34 cellular contexts compared by ENCODE assay signal in the genomic region with DNA sequence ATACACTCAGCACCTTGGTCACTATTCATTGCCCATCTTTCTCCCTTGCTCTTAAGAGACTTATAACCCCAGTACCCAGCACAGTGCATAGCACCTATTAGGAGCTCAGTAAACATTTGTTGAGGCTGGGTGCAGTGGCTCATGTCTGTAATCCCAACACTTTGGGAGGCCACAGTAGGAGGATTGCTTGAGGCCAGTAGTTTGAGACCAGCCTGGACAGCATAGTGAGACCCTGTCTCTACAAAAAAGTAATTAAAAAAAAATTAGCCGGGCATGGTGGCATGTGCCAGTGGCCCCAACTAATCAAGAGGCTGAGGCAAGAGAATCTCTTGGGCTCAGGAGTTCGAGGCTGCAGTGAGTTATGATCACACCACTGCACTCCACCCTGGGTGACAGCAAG.
"Had no signal": no experiment of that assay in that cellular context is flagged by ENCODE, and none has a peak within 500 bp of the region (broad histone marks: within the 10 kb centered on the region; RNA-seq: fewer than 3 reads in every experiment).

No MANE protein-coding gene starts in this region.

- H3K4me3 ChIP-seq: MG63 had no signal

- H3K9me3 ChIP-seq: MG63 had no signal

- H3K36me3 ChIP-seq: MG63 had no signal

- DNase-seq: Karpas-422, Kasumi-1, MG63, MM.1S, MV-4-11, NCI-H1048, NCI-H1092, NCI-H1092 treated with DMSO at 0.1 percent for 48 hours, NCI-H1105, NCI-H1105 treated with DMSO at 0.1 percent for 48 hours, NCI-H1417, NCI-H1417 treated with DMSO at 0.1 percent for 48 hours, NCI-H1436, NCI-H1436 treated with DMSO at 0.1 percent for 48 hours, NCI-H146, NCI-H1694, NCI-H1694 treated with DMSO at 0.1 percent for 48 hours, NCI-H187, NCI-H187 treated with DMSO at 0.1 percent for 48 hours, NCI-H1930, NCI-H2029, NCI-H2029 treated with DMSO at 0.1 percent for 48 hours, NCI-H2081, NCI-H2081 treated with DMSO at 0.1 percent for 48 hours, NCI-H2107, NCI-H2171, NCI-H2171 treated with DMSO at 0.1 percent for 48 hours, NCI-H2227 treated with DMSO at 0.1 percent for 48 hours, NCI-H226, NCI-H345, NCI-H446, NCI-H446 treated with DMSO at 0.1 percent for 48 hours, NCI-H510A, NCI-H510A treated with DMSO at 0.1 percent for 48 hours had no signal
